Comparison of ENCODE assay signal across 22 cellular contexts in the genomic region with DNA sequence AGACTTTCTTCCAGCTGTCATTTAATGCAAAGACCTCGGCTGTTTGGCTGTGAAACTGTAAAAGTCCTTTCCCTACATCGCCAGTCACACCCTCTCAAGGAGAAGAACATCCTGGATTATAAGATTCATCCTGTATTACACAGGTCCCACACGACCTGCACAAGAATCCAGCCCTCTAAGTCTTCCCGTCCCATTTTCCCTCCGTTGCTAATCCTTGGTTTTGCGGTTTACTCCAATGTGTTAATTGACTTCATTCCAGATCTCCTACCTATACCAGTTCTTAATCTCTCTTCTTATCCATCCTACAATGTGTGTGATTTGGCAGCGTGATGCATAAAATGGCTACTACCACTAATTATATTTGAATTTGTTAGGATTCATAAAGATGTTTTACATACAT.
A peak's percentile ranks its signal among the peaks of the same experiment; 100 is the strongest.
DNase-seq lines count a peak whose midpoint lies in the region; ATAC-seq and TF ChIP-seq lines count a peak whose summit lies in the region.
"Had no signal": no experiment of that assay in that cellular context is flagged by ENCODE, and none has a peak within 500 bp of the region (broad histone marks: within the 10 kb centered on the region; RNA-seq: fewer than 3 reads in every experiment).

No MANE protein-coding gene starts in this region.

- H3K18ac ChIP-seq in neuronal stem cell (ENCODE audit: low read length) = no peak overlapping the region

- H3K27me3 ChIP-seq in fibroblast of lung (ENCODE audit: control insufficient read depth, insufficient read depth, low read length) (no peaks in the 10 kb centered on the region), tibial nerve (no peaks in the 10 kb centered on the region), neuronal stem cell (ENCODE audit: control insufficient read depth in 3 of 3, insufficient read depth in 3 of 3, low read depth in 1 of 3, low read length in 3 of 3) (no peaks in the 10 kb centered on the region)
- H3K27me3 ChIP-seq: BLaER1 treated with 17β-estradiol and CSF1 and Interleukin-3, amounts not matched to agents 10 nM and 100 nM; body of pancreas had no signal

- WGBS in tibial nerve, 2 donors = 87 to 88% methylated on average over 7 of the region's 7 CpGs
- WGBS in neuronal stem cell (ENCODE audit: extremely low coverage in 2 of 2, insufficient read length in 2 of 2, insufficient replicate concordance in 1 of 2), 2 donors = no CpG with 5 or more reads among the region's 7 CpGs

- peak overlapping the region; percentile 11 for H3K4me3 Mint-ChIP-seq in activated naive CD4-positive, alpha-beta T cell treated with anti-CD3 and anti-CD28 coated beads, Interleukin-2, amount 50 U/mL, for 24 hours

- DNase-seq in activated naive CD4-positive, alpha-beta T cell treated with anti-CD3 and anti-CD28 coated beads, Interleukin-2, amount 50 U/mL, for 72 hours (ENCODE audit: low spot score in 2 of 2) = no peak
- DNase-seq in NCI-H69 (lab: John Stamatoyannopoulos, UW) (peak; percentile 13), fibroblast of lung (ENCODE audit: low read depth in 2 of 2) (no peak), tibial nerve (ENCODE audit: low spot score in 2 of 2) (no peak), neuronal stem cell (ENCODE audit: low spot score) (no peak), ACHN (no peak)
- DNase-seq: activated CD4-positive, CD25-positive, alpha-beta regulatory T cell; activated CD8-positive, alpha-beta T cell treated with anti-CD3 and anti-CD28 coated beads, Interleukin-2, amount 10 ng/mL, durations not matched to agents 7 days and 5 days; body of pancreas; DMS 273 treated with DMSO at 0.1 percent for 48 hours; kidney glomerular epithelial cell; NCI-H1105; NCI-H2081; NCI-H524; SK-N-SH; stimulated activated CD4-positive, alpha-beta T cell treated with anti-CD3 and anti-CD28 coated beads, Interleukin-12 subunit alpha, Interleukin-12 subunit beta, amount 100 ng/mL, for 4 hours; T-helper 9 cell had no signal

- no peak overlapping the region for H3K27ac Mint-ChIP-seq in activated naive CD4-positive, alpha-beta T cell treated with anti-CD3 and anti-CD28 coated beads, Interleukin-2, amount 50 U/mL, for 24 hours
- H3K27ac Mint-ChIP-seq in activated naive CD4-positive, alpha-beta T cell treated with anti-CD3 and anti-CD28 coated beads, Interleukin-2, amount 50 U/mL, for 72 hours = no peak overlapping the region
- H3K27ac Mint-ChIP-seq: type B pancreatic cell had no signal

- no peaks in the 10 kb centered on the region for H3K36me3 ChIP-seq in fibroblast of lung (ENCODE audit: control insufficient read depth, insufficient read depth, low read length)
- no peaks in the 10 kb centered on the region for H3K36me3 ChIP-seq in tibial nerve
- no peaks in the 10 kb centered on the region for H3K36me3 ChIP-seq in neuronal stem cell (replicated peaks in 1 of 2; ENCODE audit: control insufficient read depth in 2 of 2, insufficient read depth in 2 of 2, low read length in 2 of 2)
- H3K36me3 ChIP-seq: BLaER1 treated with 17β-estradiol and CSF1 and Interleukin-3, amounts not matched to agents 10 nM and 100 nM had no signal

- no peak for TF ChIP-seq POLR2A in tibial nerve (IDR thresholded peaks at IDR 0.05)

- H3K4me3 ChIP-seq in fibroblast of lung (replicated peaks in 1 of 4; ENCODE audit: control extremely low read depth in 1 of 4, insufficient read depth in 1 of 4, low read depth in 3 of 4, low read length in 4 of 4) (no peak overlapping the region), tibial nerve (no peak overlapping the region), neuronal stem cell (ENCODE audit: low read length in 2 of 2) (no peak overlapping the region)
- H3K4me3 ChIP-seq: body of pancreas had no signal

- ATAC-seq in activated naive CD4-positive, alpha-beta T cell treated with anti-CD3 and anti-CD28 coated beads, Interleukin-2, amount 50 U/mL, for 72 hours = no peak
- ATAC-seq in HG03439 (IDR thresholded peaks at IDR 0.05; ENCODE audit: unreplicated experiment) = no peak

- no peak for TF ChIP-seq EP300 in tibial nerve (IDR thresholded peaks at IDR 0.05)

- no peak for TF ChIP-seq CTCF in fibroblast of lung (conservative IDR thresholded peaks at IDR 0.05 in 1 of 2, IDR thresholded peaks at IDR 0.05 in 1 of 2; ENCODE audit: low read depth in 1 of 2, low read length in 2 of 2)
- no peak for TF ChIP-seq CTCF in tibial nerve (IDR thresholded peaks at IDR 0.05)

- no peak overlapping the region for H2BK5ac ChIP-seq in neuronal stem cell (ENCODE audit: low read length)

- no peak overlapping the region for H3K4ac ChIP-seq in neuronal stem cell (ENCODE audit: low read length)

- H3K4me2 ChIP-seq in fibroblast of lung (ENCODE audit: extremely low read depth, insufficient read depth, low read length) (no peak overlapping the region), neuronal stem cell (ENCODE audit: insufficient read depth, low read length, poor library complexity, severe bottlenecking) (no peak overlapping the region)

- no peak overlapping the region for H3K14ac ChIP-seq in neuronal stem cell (ENCODE audit: low read length)

- no peaks in the 10 kb centered on the region for H3K27me3 Mint-ChIP-seq in activated naive CD4-positive, alpha-beta T cell treated with anti-CD3 and anti-CD28 coated beads, Interleukin-2, amount 50 U/mL, for 24 hours
- H3K27me3 Mint-ChIP-seq: type B pancreatic cell had no signal

- no peak overlapping the region for H3K9ac ChIP-seq in fibroblast of lung (ENCODE audit: insufficient read depth, low read length)
- H3K9ac ChIP-seq in neuronal stem cell (ENCODE audit: low read depth, low read length, poor library complexity) = no peak overlapping the region
- H3K9ac ChIP-seq: parathyroid adenoma had no signal

- H3K9me3 Mint-ChIP-seq in activated naive CD4-positive, alpha-beta T cell treated with anti-CD3 and anti-CD28 coated beads, Interleukin-2, amount 50 U/mL, for 24 hours = no peaks in the 10 kb centered on the region
- no peaks in the 10 kb centered on the region for H3K9me3 Mint-ChIP-seq in activated naive CD4-positive, alpha-beta T cell treated with anti-CD3 and anti-CD28 coated beads, Interleukin-2, amount 50 U/mL, for 72 hours
- H3K9me3 Mint-ChIP-seq: type B pancreatic cell had no signal

- H3K23ac ChIP-seq in neuronal stem cell (ENCODE audit: low read depth, low read length, poor library complexity) = no peak overlapping the region

- H2AK5ac ChIP-seq in neuronal stem cell (ENCODE audit: low read depth, low read length) = no peak overlapping the region

- no peak overlapping the region for H4K91ac ChIP-seq in neuronal stem cell (ENCODE audit: low read depth, low read length, poor library complexity)

- in situ Hi-C loops in ACHN (cut with HindIII; ENCODE audit: low pct_ligation_motif_present, low pct_unique_long_range_greater_than_20kb, low sequenced_read_pairs) = no loop called here

- H4K20me1 ChIP-seq in fibroblast of lung (ENCODE audit: control insufficient read depth, extremely low read depth, insufficient read depth, low read length) = no peaks in the 10 kb centered on the region
- H4K20me1 ChIP-seq: BLaER1 treated with 17β-estradiol and CSF1 and Interleukin-3, amounts not matched to agents 10 nM and 100 nM had no signal

- H3K4me1 Mint-ChIP-seq in activated naive CD4-positive, alpha-beta T cell treated with anti-CD3 and anti-CD28 coated beads, Interleukin-2, amount 50 U/mL, for 24 hours = peaks cover 13% of the 10 kb centered on the region

- H3K36me3 Mint-ChIP-seq in activated naive CD4-positive, alpha-beta T cell treated with anti-CD3 and anti-CD28 coated beads, Interleukin-2, amount 50 U/mL, for 24 hours = no peaks in the 10 kb centered on the region
- H3K36me3 Mint-ChIP-seq in activated naive CD4-positive, alpha-beta T cell treated with anti-CD3 and anti-CD28 coated beads, Interleukin-2, amount 50 U/mL, for 72 hours = no peaks in the 10 kb centered on the region
- H3K36me3 Mint-ChIP-seq: type B pancreatic cell had no signal

- H3K27ac ChIP-seq in fibroblast of lung (ENCODE audit: insufficient read depth, low read length) = no peak overlapping the region
- H3K27ac ChIP-seq in tibial nerve = peak overlapping the region in 3 of 4 donors; percentile 22 to 76 (median 74)
- no peak overlapping the region for H3K27ac ChIP-seq in neuronal stem cell (replicated peaks; ENCODE audit: low read length)
- H3K27ac ChIP-seq: BLaER1 treated with 17β-estradiol and CSF1 and Interleukin-3, amounts not matched to agents 10 nM and 100 nM; body of pancreas; parathyroid adenoma had no signal

- H2AFZ ChIP-seq in fibroblast of lung (ENCODE audit: low read length) = peak overlapping the region; percentile 44
- H2AFZ ChIP-seq in neuronal stem cell (ENCODE audit: low read length) = no peak overlapping the region

- H2BK15ac ChIP-seq in neuronal stem cell (ENCODE audit: low read length) = no peak overlapping the region

- H2BK120ac ChIP-seq in neuronal stem cell (ENCODE audit: low read depth, low read length) = no peak overlapping the region

- H3K79me2 ChIP-seq in fibroblast of lung (ENCODE audit: control insufficient read depth, insufficient read depth, low read length) = no peaks in the 10 kb centered on the region
- H3K79me2 ChIP-seq: parathyroid adenoma had no signal

- H3K9me3 ChIP-seq in fibroblast of lung (ENCODE audit: control insufficient read depth, insufficient read depth, low read depth, low read length) (no peaks in the 10 kb centered on the region), tibial nerve (no peaks in the 10 kb centered on the region), neuronal stem cell (replicated peaks in 1 of 2; ENCODE audit: control insufficient read depth in 2 of 2, insufficient read depth in 1 of 2, low read depth in 1 of 2, low read length in 2 of 2) (no peaks in the 10 kb centered on the region)
- H3K9me3 ChIP-seq: BLaER1 treated with 17β-estradiol and CSF1 and Interleukin-3, amounts not matched to agents 10 nM and 100 nM; body of pancreas; SK-N-SH had no signal

- H3K4me1 ChIP-seq in fibroblast of lung (ENCODE audit: control insufficient read depth, extremely low read depth, insufficient read depth, low read length) (peaks cover 2% of the 10 kb centered on the region), tibial nerve (peaks cover 0 to 64% (median 3%) of the 10 kb centered on the region in 4 donors), neuronal stem cell (ENCODE audit: control insufficient read depth in 2 of 2, insufficient read depth in 1 of 2, low read depth in 1 of 2, low read length in 2 of 2) (no peaks in the 10 kb centered on the region)
- H3K4me1 ChIP-seq: body of pancreas, parathyroid adenoma had no signal

- H4K8ac ChIP-seq in neuronal stem cell (ENCODE audit: low read depth, low read length) = no peak overlapping the region

- no peak overlapping the region for H2BK12ac ChIP-seq in neuronal stem cell (ENCODE audit: low read length)

- no peaks in the 10 kb centered on the region for H3K79me1 ChIP-seq in neuronal stem cell (ENCODE audit: low read depth, low read length)

Comparison
In these comparisons a context has a peak if more than half of its experiments do, and no peak if none do; other contexts are left out.
1. H3K27ac ChIP-seq: peak in tibial nerve (3 of 4); none in fibroblast of lung (single experiment) and neuronal stem cell (single experiment).